In the genomic region with DNA sequence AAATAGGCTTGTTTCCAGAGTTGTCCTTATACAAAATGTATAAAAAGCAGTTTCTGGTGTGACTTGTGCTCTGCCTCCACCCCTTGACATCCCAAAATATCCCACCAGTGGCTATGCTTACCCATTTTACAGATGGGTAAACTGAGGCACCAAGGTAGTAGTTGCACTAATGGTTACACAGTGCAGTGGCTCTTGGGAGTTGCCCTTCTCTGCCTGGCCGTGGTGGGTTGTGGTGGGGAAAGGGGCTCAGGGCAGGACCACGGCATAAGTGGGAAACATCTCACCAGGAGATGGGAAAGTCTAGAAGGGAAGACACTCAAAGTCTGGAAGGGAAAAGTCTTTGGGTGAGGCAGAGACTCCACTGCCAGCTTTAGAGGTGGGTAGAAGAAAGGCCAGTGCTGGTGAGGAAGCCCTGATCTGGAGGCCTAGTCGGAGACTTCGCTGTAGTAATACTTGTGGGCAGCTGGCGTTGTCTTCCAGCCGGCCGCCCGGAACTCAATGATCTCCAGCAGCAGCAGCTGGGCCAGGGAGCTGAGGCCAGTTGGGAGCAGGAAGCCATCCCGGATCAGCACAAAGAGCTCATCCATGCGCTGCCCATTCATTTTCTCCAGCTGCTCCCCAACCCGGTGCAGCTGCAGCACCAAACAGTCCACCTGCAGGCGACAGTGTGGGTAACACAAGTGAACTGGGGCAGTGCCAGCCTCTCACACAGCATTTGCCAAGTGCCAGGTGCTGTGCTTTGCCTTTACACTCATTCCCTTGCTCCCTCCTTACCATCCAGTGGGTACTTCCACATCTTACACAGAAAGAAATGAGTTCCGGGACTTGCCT, we compare ENCODE assay signal across 19 cellular contexts. TPM values are rescaled to one million over a fixed set of nuclear protein-coding genes. Genes with fewer than 3 reads are reported as not detected.
DNase-seq lines count a peak whose midpoint lies in the region; ATAC-seq and TF ChIP-seq lines count a peak whose summit lies in the region.
"Had no signal": no experiment of that assay in that cellular context is flagged by ENCODE, and none has a peak within 500 bp of the region (broad histone marks: within the 10 kb centered on the region; RNA-seq: fewer than 3 reads in every experiment).

No MANE protein-coding gene starts in this region.

- no peak overlapping the region for H3K4me3 ChIP-seq in HCT116 (replicated peaks in 1 of 2; ENCODE audit: low read depth in 1 of 2, low read length in 2 of 2)
- H3K4me3 ChIP-seq: Peyer's patch, upper lobe of right lung had no signal

- CTCF ChIA-PET in HCT116 (lab: Charles Lee) = no interaction called here

- TF ChIP-seq RAD21 in HCT116 (IDR thresholded peaks at IDR 0.05; ENCODE audit: low read depth) = no peak

- RAD21 ChIA-PET in HCT116 (lab: Charles Lee; ENCODE audit: low non-redundant PET in 1 of 2, low total read pairs in 2 of 2, uncharacterized antibody in 2 of 2, unreplicated experiment in 2 of 2) = no interaction called here

- BruUV-seq in HCT116 (replicated peaks; lab: Mats Ljungman, UMichigan) = no TSS peak

- H3K9me2 ChIP-seq in HCT116 (ENCODE audit: insufficient read depth) = no peaks in the 10 kb centered on the region

- no peaks in the 10 kb centered on the region for H3K27me3 ChIP-seq in HCT116 (ENCODE audit: insufficient read depth, low read length)
- H3K27me3 ChIP-seq: Peyer's patch, upper lobe of right lung had no signal

- no peak overlapping the region for H3K27ac ChIP-seq in HCT116 (ENCODE audit: low read depth, low read length)
- H3K27ac ChIP-seq: Peyer's patch, upper lobe of right lung had no signal

- peaks cover 18 to 39% of the 10 kb centered on the region in 2 experiments; a peak in 3 of 4 replicates for H3K36me3 ChIP-seq in HCT116 (ENCODE audit: control insufficient read depth in 1 of 2, insufficient read depth in 2 of 2, low read length in 2 of 2)

- no peak overlapping the region for H3K4me2 ChIP-seq in HCT116 (ENCODE audit: low read length)

- DNase-seq in DMS53 (lab: John Stamatoyannopoulos, UW) (peak; percentile 30), DMS53 treated with DMSO at 0.1 percent for 48 hours (lab: John Stamatoyannopoulos, UW; ENCODE audit: unreplicated experiment) (no peak), HCT116 (ENCODE audit: low read depth, low spot score) (no peak), SHP77 treated with DMSO at 0.1 percent for 48 hours (lab: John Stamatoyannopoulos, UW) (peak; percentile 91), myocyte (ENCODE audit: low read depth) (peak; percentile 66), NCI-H82 (lab: John Stamatoyannopoulos, UW) (no peak)
- DNase-seq: activated CD4-positive, alpha-beta memory T cell treated with anti-CD3 and anti-CD28 coated beads, Interleukin-2, amount 10 ng/mL, durations not matched to agents 7 days and 5 days; aorta; foreskin fibroblast; left ventricle myocardium superior; naive thymus-derived CD4-positive, alpha-beta T cell; NCI-H1694; NCI-H69; Peyer's patch; stimulated activated naive CD4-positive, alpha-beta T cell had no signal

- no peaks in the 10 kb centered on the region for H3K9me3 ChIP-seq in HCT116 (ENCODE audit: control insufficient read depth in 1 of 2, insufficient read depth in 1 of 2, low read depth in 1 of 2, low read length in 2 of 2)
- H3K9me3 ChIP-seq: Peyer's patch, upper lobe of right lung had no signal

- no peaks in the 10 kb centered on the region for H4K20me1 ChIP-seq in HCT116 (ENCODE audit: insufficient read depth)

- no peak for TF ChIP-seq POLR2A in HCT116 (IDR thresholded peaks at IDR 0.05; ENCODE audit: borderline replicate concordance, extremely low read depth, insufficient read depth, insufficient read length)

- no peak overlapping the region for H3K9ac ChIP-seq in HCT116 (ENCODE audit: low read length)

- peaks cover 29% of the 10 kb centered on the region for H3K79me2 ChIP-seq in HCT116 (ENCODE audit: insufficient read depth, low read length)

- no peak for ATAC-seq in HCT116
- ATAC-seq in GM18858 (IDR thresholded peaks at IDR 0.05; ENCODE audit: unreplicated experiment) = no peak
- no peak for ATAC-seq in HG03139 (IDR thresholded peaks at IDR 0.05; ENCODE audit: unreplicated experiment)
- ATAC-seq: activated T-helper 17 cell treated with anti-CD3 and anti-CD28 coated beads, Interleukin-2, amount 50 U/mL, for 72 hours; left ventricle myocardium superior; naive thymus-derived CD4-positive, alpha-beta T cell had no signal

- H3K4me1 ChIP-seq in HCT116 (ENCODE audit: control insufficient read depth in 1 of 2, insufficient read depth in 2 of 2, low read length in 2 of 2) = peaks cover 18 to 40% of the 10 kb centered on the region in 2 experiments

- intact Hi-C loops in HCT116 (cut with micrococcal nuclease) = loop anchor here (10.0 kb wide), 1 partner anchor 152 kb away; no protein-coding TSS in a partner anchor

- no peak overlapping the region for H2AFZ ChIP-seq in HCT116 (ENCODE audit: low read depth, low read length, poor library complexity, severe bottlenecking)

- POLR2A ChIA-PET in HCT116 (lab: Charles Lee) = no interaction called here

- no peak for TF ChIP-seq CTCF in HCT116 (IDR thresholded peaks at IDR 0.05 in 2 of 3, conservative IDR thresholded peaks at IDR 0.05 in 1 of 3; ENCODE audit: borderline replicate concordance in 1 of 3, insufficient read depth in 1 of 3, low read depth in 2 of 3, low read length in 2 of 3)

TF ChIP-seq in HCT116, 20 proteins besides CTCF, POLR2A, EP300 and RAD21:
- TF ChIP-seq TCF7L2 (IDR thresholded peaks at IDR 0.05; ENCODE audit: borderline replicate concordance, extremely low read depth, insufficient read depth, insufficient read length) (no peak), POLR2AphosphoS5 (IDR thresholded peaks at IDR 0.05; ENCODE audit: low read depth, low read length) (0 out of 2 replicates have a peak, but pooled peaks have one; percentile 13), SP1 (IDR thresholded peaks at IDR 0.05; ENCODE audit: low read depth) (no peak)
- TF ChIP-seq, protein P1, sequence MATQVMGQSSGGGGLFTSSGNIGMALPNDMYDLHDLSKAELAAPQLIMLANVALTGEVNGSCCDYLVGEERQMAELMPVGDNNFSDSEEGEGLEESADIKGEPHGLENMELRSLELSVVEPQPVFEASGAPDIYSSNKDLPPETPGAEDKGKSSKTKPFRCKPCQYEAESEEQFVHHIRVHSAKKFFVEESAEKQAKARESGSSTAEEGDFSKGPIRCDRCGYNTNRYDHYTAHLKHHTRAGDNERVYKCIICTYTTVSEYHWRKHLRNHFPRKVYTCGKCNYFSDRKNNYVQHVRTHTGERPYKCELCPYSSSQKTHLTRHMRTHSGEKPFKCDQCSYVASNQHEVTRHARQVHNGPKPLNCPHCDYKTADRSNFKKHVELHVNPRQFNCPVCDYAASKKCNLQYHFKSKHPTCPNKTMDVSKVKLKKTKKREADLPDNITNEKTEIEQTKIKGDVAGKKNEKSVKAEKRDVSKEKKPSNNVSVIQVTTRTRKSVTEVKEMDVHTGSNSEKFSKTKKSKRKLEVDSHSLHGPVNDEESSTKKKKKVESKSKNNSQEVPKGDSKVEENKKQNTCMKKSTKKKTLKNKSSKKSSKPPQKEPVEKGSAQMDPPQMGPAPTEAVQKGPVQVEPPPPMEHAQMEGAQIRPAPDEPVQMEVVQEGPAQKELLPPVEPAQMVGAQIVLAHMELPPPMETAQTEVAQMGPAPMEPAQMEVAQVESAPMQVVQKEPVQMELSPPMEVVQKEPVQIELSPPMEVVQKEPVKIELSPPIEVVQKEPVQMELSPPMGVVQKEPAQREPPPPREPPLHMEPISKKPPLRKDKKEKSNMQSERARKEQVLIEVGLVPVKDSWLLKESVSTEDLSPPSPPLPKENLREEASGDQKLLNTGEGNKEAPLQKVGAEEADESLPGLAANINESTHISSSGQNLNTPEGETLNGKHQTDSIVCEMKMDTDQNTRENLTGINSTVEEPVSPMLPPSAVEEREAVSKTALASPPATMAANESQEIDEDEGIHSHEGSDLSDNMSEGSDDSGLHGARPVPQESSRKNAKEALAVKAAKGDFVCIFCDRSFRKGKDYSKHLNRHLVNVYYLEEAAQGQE (IDR thresholded peaks at IDR 0.05; ENCODE audit: low read depth) = no peak

RNA-seq across cellular contexts. Expression of gene MIF4GD, which starts 4.5 kb away (rescaled TPM):
- 35.2 TPM for total RNA-seq in HCT116 (2021; ENCODE audit: unreplicated experiment)
- polyA plus RNA-seq in HCT116 (2012) = 50.2 and 52.7 TPM in 2 replicates
- total RNA-seq in myocyte = 8.7 and 9.9 TPM in 2 replicates
- 31.6 TPM for polyA plus RNA-seq in myocyte (2012)

RNA-seq across cellular contexts. Expression of gene MRPS7, which starts 4.9 kb away (rescaled TPM):
- total RNA-seq in HCT116 (2021; ENCODE audit: unreplicated experiment) (104 TPM), myocyte (57.2 and 65.1 TPM in 2 replicates)
- polyA plus RNA-seq in HCT116 (2012) = 65.0 and 86.9 TPM in 2 replicates
- polyA plus RNA-seq in myocyte (2012) = 77.1 TPM

RNA-seq across cellular contexts. Expression of gene GGA3, which starts 5.1 kb away (rescaled TPM):
- 58.3 TPM for total RNA-seq in HCT116 (2021; ENCODE audit: unreplicated experiment)
- polyA plus RNA-seq in HCT116 (2012) = 44.4 and 49.7 TPM in 2 replicates
- 18.9 and 22.2 TPM in 2 replicates for total RNA-seq in myocyte
- polyA plus RNA-seq in myocyte (2012) = 22.8 TPM

RNA-seq across cellular contexts. Expression of gene SLC25A19, which starts 22.7 kb away (rescaled TPM):
- total RNA-seq in HCT116 (2021; ENCODE audit: unreplicated experiment) = 38.7 TPM
- polyA plus RNA-seq in HCT116 (2012) = 31.1 and 33.4 TPM in 2 replicates
- 3.3 and 7.5 TPM in 2 replicates for total RNA-seq in myocyte
- polyA plus RNA-seq in myocyte (2012) = 13.1 TPM

Comparison
In these comparisons a context has a peak if more than half of its experiments do, and no peak if none do; other contexts are left out.
1. DNase-seq: peak in DMS53 (single experiment), SHP77 treated with DMSO at 0.1 percent for 48 hours (single experiment) and myocyte (single experiment); none in DMS53 treated with DMSO at 0.1 percent for 48 hours (single experiment), HCT116 (single experiment) and NCI-H82 (single experiment).